Comparison of ENCODE assay signal across 10 cellular contexts in genomic region chr5:120139039-120139438, GRCh38.
DNase-seq lines count a peak whose midpoint lies in the region; ATAC-seq and TF ChIP-seq lines count a peak whose summit lies in the region.
"Had no signal": no experiment of that assay in that cellular context is flagged by ENCODE, and none has a peak within 500 bp of the region (broad histone marks: within the 10 kb centered on the region; RNA-seq: fewer than 3 reads in every experiment).

No MANE protein-coding gene starts in this region.

- no peak for ATAC-seq in effector memory CD8-positive, alpha-beta T cell (replicated peaks)
- no peak for ATAC-seq in GM21390 (IDR thresholded peaks at IDR 0.05; ENCODE audit: unreplicated experiment)

- no peaks in the 10 kb centered on the region for H3K36me3 Mint-ChIP-seq in effector memory CD8-positive, alpha-beta T cell (ENCODE audit: insufficient read depth)

- H3K36me3 ChIP-seq in esophagus muscularis mucosa: no peaks in the 10 kb centered on the region
- no peaks in the 10 kb centered on the region for H3K36me3 ChIP-seq in effector memory CD4-positive, alpha-beta T cell (ENCODE audit: control insufficient read depth, insufficient read depth, low read length)

- H3K4me3 ChIP-seq in esophagus muscularis mucosa: no peak overlapping the region
- no peak overlapping the region for H3K4me3 ChIP-seq in effector memory CD4-positive, alpha-beta T cell (ENCODE audit: insufficient read depth, low read depth, low read length, poor library complexity, severe bottlenecking)

- TF ChIP-seq CTCF in esophagus muscularis mucosa (IDR thresholded peaks at IDR 0.05): no peak

- H3K4me1 ChIP-seq in esophagus muscularis mucosa: peaks cover 0 to 29% (median 0%) of the 10 kb centered on the region in 4 donors
- H3K4me1 ChIP-seq in effector memory CD4-positive, alpha-beta T cell (ENCODE audit: control insufficient read depth, insufficient read depth, low read length, poor library complexity, severe bottlenecking): no peaks in the 10 kb centered on the region

- no peaks in the 10 kb centered on the region for H3K27me3 Mint-ChIP-seq in effector memory CD8-positive, alpha-beta T cell

- H3K4me1 Mint-ChIP-seq in effector memory CD8-positive, alpha-beta T cell (ENCODE audit: low read depth in 2 of 2): no peaks in the 10 kb centered on the region

- peak; percentile 62 for TF ChIP-seq EP300 in esophagus muscularis mucosa (IDR thresholded peaks at IDR 0.05)

- 59% methylated on average over 2 of the region's 2 CpGs for WGBS in esophagus muscularis mucosa

- H3K9me3 Mint-ChIP-seq in effector memory CD8-positive, alpha-beta T cell: peaks cover 0 to 7% of the 10 kb centered on the region in 2 donors

- TF ChIP-seq POLR2A in esophagus muscularis mucosa (IDR thresholded peaks at IDR 0.05; ENCODE audit: low read depth): no peak

- H3K27ac Mint-ChIP-seq in effector memory CD8-positive, alpha-beta T cell: no peak overlapping the region

- H3K9me3 ChIP-seq in esophagus muscularis mucosa: no peaks in the 10 kb centered on the region
- no peaks in the 10 kb centered on the region for H3K9me3 ChIP-seq in effector memory CD4-positive, alpha-beta T cell (ENCODE audit: control insufficient read depth, low read length)

- no peaks in the 10 kb centered on the region for H3K27me3 ChIP-seq in esophagus muscularis mucosa
- no peaks in the 10 kb centered on the region for H3K27me3 ChIP-seq in effector memory CD4-positive, alpha-beta T cell (replicated peaks; ENCODE audit: control insufficient read depth, insufficient read depth, low read length, poor library complexity, severe bottlenecking)

- H3K4me3 Mint-ChIP-seq in effector memory CD8-positive, alpha-beta T cell: no peak overlapping the region

- peak; percentile 70 to 76 for DNase-seq in AML-193 (lab: John Stamatoyannopoulos, UW)
- peak; percentile 77 for DNase-seq in OCI-M1 (lab: John Stamatoyannopoulos, UW)
- DNase-seq in esophagus muscularis mucosa (ENCODE audit: extremely low spot score): no peak
- DNase-seq in non-pigmented ciliary epithelial cell (ENCODE audit: low read depth): peak; percentile 72
- DNase-seq in effector memory CD8-positive, alpha-beta T cell: no peak
- no peak for DNase-seq in activated CD4-positive, alpha-beta T cell treated with anti-CD3 and anti-CD28 coated beads for 4 hours
- DNase-seq in effector memory CD4-positive, alpha-beta T cell: no peak
- DNase-seq: activated CD8-positive, alpha-beta memory T cell treated with anti-CD3 and anti-CD28 coated beads for 24 hours; NCI-H1436 treated with DMSO at 0.1 percent for 48 hours had no signal

- intact Hi-C loops in esophagus muscularis mucosa (cut with DNase I): no loop called here

- peak overlapping the region; percentile 31 to 61 (median 44) for H3K27ac ChIP-seq in esophagus muscularis mucosa (replicated peaks in 1 of 4)
- H3K27ac ChIP-seq in effector memory CD4-positive, alpha-beta T cell (ENCODE audit: insufficient read depth, low read length, poor library complexity, severe bottlenecking): no peak overlapping the region

Comparison
In these comparisons a context has a peak if more than half of its experiments do, and no peak if none do; other contexts are left out.
1. DNase-seq: peak in AML-193 (2 of 2), OCI-M1 (single experiment) and non-pigmented ciliary epithelial cell (single experiment); none in esophagus muscularis mucosa (single experiment), effector memory CD8-positive, alpha-beta T cell (0 of 3), activated CD4-positive, alpha-beta T cell treated with anti-CD3 and anti-CD28 coated beads for 4 hours (0 of 2) and effector memory CD4-positive, alpha-beta T cell (0 of 3).